In genomic region chr1:67135354-67135753, GRCh38 we compare ENCODE assay signal across 10 cellular contexts. TPM values are rescaled to one million over a fixed set of nuclear protein-coding genes. Genes with fewer than 3 reads are reported as not detected.
DNase-seq lines count a peak whose midpoint lies in the region; ATAC-seq and TF ChIP-seq lines count a peak whose summit lies in the region.
"Had no signal": no experiment of that assay in that cellular context is flagged by ENCODE, and none has a peak within 500 bp of the region (broad histone marks: within the 10 kb centered on the region; RNA-seq: fewer than 3 reads in every experiment).

No MANE protein-coding gene starts in this region.

- TF ChIP-seq EP300 in tibial nerve (IDR thresholded peaks at IDR 0.05), result no peak

- H3K36me3 Mint-ChIP-seq in GM23338 (ENCODE audit: low read depth), result no peaks in the 10 kb centered on the region

- H3K4me1 ChIP-seq in GM23338 (ENCODE audit: insufficient read depth), result peaks cover 8% of the 10 kb centered on the region
- H3K4me1 ChIP-seq in OCI-LY3 (ENCODE audit: low read length), result peaks cover 28% of the 10 kb centered on the region
- H3K4me1 ChIP-seq in tibial nerve, result peaks cover 0 to 12% (median 0%) of the 10 kb centered on the region in 4 donors

- H3K4me1 Mint-ChIP-seq in GM23338, result peaks cover 13% of the 10 kb centered on the region

- ATAC-seq in GM23338, result no peak

- 36 to 47% methylated on average over 2 of the region's 2 CpGs for WGBS in tibial nerve, 2 donors

- H3K9ac ChIP-seq in OCI-LY3 (ENCODE audit: low read length), result no peak overlapping the region

- TF ChIP-seq CTCF in GM23338 (conservative IDR thresholded peaks at IDR 0.05; ENCODE audit: low read depth in 2 of 2) (no peak), OCI-LY3 (IDR thresholded peaks at IDR 0.05; ENCODE audit: low read depth, low read length) (no peak), GM10266 (IDR thresholded peaks at IDR 0.05; ENCODE audit: control insufficient read depth, insufficient read depth, low read depth, missing control alignments) (no peak), tibial nerve (IDR thresholded peaks at IDR 0.05) (no peak)

- H3K4me3 ChIP-seq in GM23338, result peak overlapping the region; percentile 59; the same call in 1 of the 2 replicates
- H3K4me3 ChIP-seq in OCI-LY3 (ENCODE audit: low read length), result peak overlapping the region; percentile 67
- H3K4me3 ChIP-seq in tibial nerve, result no peak overlapping the region

- no peak for TF ChIP-seq POLR2A in tibial nerve (IDR thresholded peaks at IDR 0.05)

- no peak overlapping the region for H3K4me3 Mint-ChIP-seq in GM23338

- H3K79me2 ChIP-seq in GM23338 (replicated peaks; ENCODE audit: insufficient read depth) (no peaks in the 10 kb centered on the region), OCI-LY3 (ENCODE audit: low read length) (no peaks in the 10 kb centered on the region)

- H3K4me2 ChIP-seq in GM23338, result peak overlapping the region; percentile 74
- peak overlapping the region; percentile 75 for H3K4me2 ChIP-seq in OCI-LY3 (ENCODE audit: low read length)

- H3K27me3 ChIP-seq in GM23338 (ENCODE audit: insufficient read depth), result no peaks in the 10 kb centered on the region
- no peaks in the 10 kb centered on the region for H3K27me3 ChIP-seq in OCI-LY3 (ENCODE audit: low read depth, low read length)
- no peaks in the 10 kb centered on the region for H3K27me3 ChIP-seq in tibial nerve

- H3K27me3 Mint-ChIP-seq in GM23338 (ENCODE audit: insufficient read depth, low read depth, poor library complexity), result peaks cover 2% of the 10 kb centered on the region

- no peaks in the 10 kb centered on the region for H4K20me1 ChIP-seq in GM23338 (replicated peaks; ENCODE audit: insufficient read depth)
- H4K20me1 ChIP-seq in OCI-LY3 (ENCODE audit: insufficient read depth, low read length), result no peaks in the 10 kb centered on the region

- no peaks in the 10 kb centered on the region for H3K36me3 ChIP-seq in GM23338 (ENCODE audit: insufficient read depth)
- no peaks in the 10 kb centered on the region for H3K36me3 ChIP-seq in OCI-LY3 (replicated peaks; ENCODE audit: low read depth, low read length)
- H3K36me3 ChIP-seq in tibial nerve, result no peaks in the 10 kb centered on the region
- H3K36me3 ChIP-seq: neutrophil had no signal

- DNase-seq in GM23338 (ENCODE audit: low spot score), result no peak
- DNase-seq in fibroblast of peridontal ligament (ENCODE audit: extremely low read depth), result peak; percentile 92
- peak; percentile 78 for DNase-seq in renal cortical epithelial cell (ENCODE audit: low read depth)
- no peak for DNase-seq in GM10266 (ENCODE audit: extremely low spot score)
- no peak for DNase-seq in tibial nerve (ENCODE audit: low spot score in 2 of 2)
- no peak for DNase-seq in G401 (ENCODE audit: low spot score)
- DNase-seq: DMS79 treated with DMSO at 0.1 percent for 48 hours had no signal

- H3K9me3 Mint-ChIP-seq in GM23338, result no peaks in the 10 kb centered on the region
- H3K9me3 Mint-ChIP-seq: activated naive CD4-positive, alpha-beta T cell treated with anti-CD3 and anti-CD28 coated beads for 36 hours had no signal

- H3K9me3 ChIP-seq in OCI-LY3 (ENCODE audit: insufficient read depth, low read length), result no peaks in the 10 kb centered on the region
- no peaks in the 10 kb centered on the region for H3K9me3 ChIP-seq in tibial nerve
- H3K9me3 ChIP-seq: neutrophil had no signal

- H2AFZ ChIP-seq in GM23338 (no peak overlapping the region), OCI-LY3 (ENCODE audit: low read depth, low read length) (peak overlapping the region; percentile 81; the same call in 1 of the 2 replicates)

- H3K27ac Mint-ChIP-seq in GM23338, result no peak overlapping the region
- H3K27ac Mint-ChIP-seq: activated naive CD4-positive, alpha-beta T cell treated with anti-CD3 and anti-CD28 coated beads for 36 hours had no signal

- H3K9me2 ChIP-seq in GM23338 (ENCODE audit: insufficient read depth), result no peaks in the 10 kb centered on the region

- no peaks in the 10 kb centered on the region for H3F3A ChIP-seq in GM23338 (replicated peaks; ENCODE audit: low read depth)

- in situ Hi-C loops in G401 (cut with HindIII; ENCODE audit: low sequenced_read_pairs), result no loop called here

- no peak overlapping the region for H3K27ac ChIP-seq in GM23338 (ENCODE audit: low read depth)
- H3K27ac ChIP-seq in OCI-LY3 (ENCODE audit: low read length), result no peak overlapping the region
- no peak overlapping the region for H3K27ac ChIP-seq in tibial nerve
- H3K27ac ChIP-seq: neutrophil had no signal

TF ChIP-seq in GM23338, 12 proteins besides CTCF, POLR2A, EP300 and RAD21 (continues in another document):
- no peak for TF ChIP-seq ZNF462 (CRISPR knock-in tag; IDR thresholded peaks at IDR 0.05)
- TF ChIP-seq POLR2AphosphoS5 (IDR thresholded peaks at IDR 0.05; ENCODE audit: low read depth), result no peak
- TF ChIP-seq CREB1 (CRISPR knock-in tag; IDR thresholded peaks at IDR 0.05; ENCODE audit: low read depth), result no peak

RNA-seq across cellular contexts. Expression of gene C1orf141, which starts 0.6 kb away (rescaled TPM):
- total RNA-seq in GM23338 (2014; rRNA removed; shearing (Covaris generic)), result not detected in 2 replicates
- polyA plus RNA-seq in GM23338 (2016; fragmentation: Nextera tagmentation; extraction: Ambion mirVana), result not detected in 2 replicates
- total RNA-seq in renal cortical epithelial cell (not detected in 2 replicates), tibial nerve (not detected)
- total RNA-seq in G401 (2014; rRNA removed; shearing (Covaris generic)), result not detected in 2 replicates

RNA-seq across cellular contexts. Expression of gene IL23R, which starts 30.9 kb away (rescaled TPM):
- not detected in 2 replicates for total RNA-seq in GM23338 (2014; rRNA removed; shearing (Covaris generic))
- not detected in 2 replicates for polyA plus RNA-seq in GM23338 (2016; fragmentation: Nextera tagmentation; extraction: Ambion mirVana)
- total RNA-seq in renal cortical epithelial cell (not detected in 2 replicates), tibial nerve (not detected)
- total RNA-seq in G401 (2014; rRNA removed; shearing (Covaris generic)), result not detected in 2 replicates

Comparison
In these comparisons a context has a peak if more than half of its experiments do, and no peak if none do; other contexts are left out.
1. DNase-seq: peak in fibroblast of peridontal ligament (single experiment) and renal cortical epithelial cell (single experiment); none in GM23338 (single experiment), GM10266 (single experiment), tibial nerve (0 of 2) and G401 (single experiment).
2. H3K4me3 ChIP-seq: peak in GM23338 (single experiment) and OCI-LY3 (single experiment); none in tibial nerve (0 of 4).